Comparison of ENCODE assay signal across 7 cellular contexts in the genomic region with DNA sequence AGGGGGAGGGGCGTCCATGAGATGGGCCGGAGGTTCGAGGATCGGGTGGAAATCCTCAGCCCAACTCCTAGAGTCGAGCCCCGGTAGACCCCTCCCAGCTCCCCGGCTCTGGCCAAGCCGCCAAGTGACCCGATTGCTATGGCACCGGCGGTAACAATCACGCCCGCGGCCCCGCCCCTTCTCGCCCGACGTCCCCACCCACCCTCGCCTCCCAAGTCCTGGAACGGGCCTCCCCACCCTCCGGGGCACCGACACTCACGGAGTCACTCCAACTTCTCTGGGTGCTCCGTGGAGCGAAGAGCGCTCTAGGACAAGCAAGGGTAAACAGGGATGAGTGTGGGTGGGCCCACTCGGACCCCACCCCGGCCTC. TPM values are rescaled to one million over a fixed set of nuclear protein-coding genes. Genes with fewer than 3 reads are reported as not detected.
A peak's percentile ranks its signal among the peaks of the same experiment; 100 is the strongest.
DNase-seq lines count a peak whose midpoint lies in the region; FAIRE-seq and TF ChIP-seq lines count a peak whose summit lies in the region.

A gene (plus strand): TSS at position 204 of the 370 bp plus-strand sequence. CDS start 5,050 bp downstream, outside the sequence.

- H2BK120ac ChIP-seq in neuronal stem cell (ENCODE audit: low read depth, low read length): no peak within 1 kb of the TSS

- H3K4me1 ChIP-seq in neuronal stem cell (ENCODE audit: control insufficient read depth in 2 of 2, insufficient read depth in 1 of 2, low read depth in 1 of 2, low read length in 2 of 2): peaks cover 2 to 11% of the 10 kb centered on the region in 2 donors

- H3K4me2 ChIP-seq in neuronal stem cell (ENCODE audit: insufficient read depth, low read length, poor library complexity, severe bottlenecking): peak within 1 kb of the TSS; percentile 73

- no peaks in the 10 kb centered on the region for H3K79me1 ChIP-seq in neuronal stem cell (ENCODE audit: low read depth, low read length)

- no peak within 1 kb of the TSS for H3K27ac ChIP-seq in neuronal stem cell (replicated peaks; ENCODE audit: low read length)

- no peaks in the 10 kb centered on the region for H3K27me3 Mint-ChIP-seq in activated naive CD4-positive, alpha-beta T cell treated with anti-CD3 and anti-CD28 coated beads, Interleukin-2, amount 50 U/mL, for 24 hours

- no peak within 1 kb of the TSS for H4K8ac ChIP-seq in neuronal stem cell (ENCODE audit: low read depth, low read length)

- H3K4ac ChIP-seq in neuronal stem cell (ENCODE audit: low read length): no peak within 1 kb of the TSS

- H3K4me1 Mint-ChIP-seq in activated naive CD4-positive, alpha-beta T cell treated with anti-CD3 and anti-CD28 coated beads, Interleukin-2, amount 50 U/mL, for 24 hours: peaks cover 4% of the 10 kb centered on the region

- H2AK5ac ChIP-seq in neuronal stem cell (ENCODE audit: low read depth, low read length): no peak within 1 kb of the TSS

- H3K14ac ChIP-seq in neuronal stem cell (ENCODE audit: low read length): no peak within 1 kb of the TSS

- H3K27me3 ChIP-seq in neuronal stem cell (ENCODE audit: control insufficient read depth in 3 of 3, insufficient read depth in 3 of 3, low read depth in 1 of 3, low read length in 3 of 3): peaks cover 0 to 7% (median 0%) of the 10 kb centered on the region in 3 experiments

- DNase-seq in GM12865 (ENCODE audit: low read depth) (peak; percentile 21), NCI-H69 (lab: John Stamatoyannopoulos, UW) (peak; percentile 64), frontal cortex (ENCODE audit: low spot score in 2 of 2) (peak; percentile 61 to 85), neuronal stem cell (ENCODE audit: low spot score) (peak; percentile 46), urothelium cell line (ENCODE audit: low spot score) (peak; percentile 72), GDM1 (lab: John Stamatoyannopoulos, UW) (no peak)

- peak within 1 kb of the TSS; percentile 89 for H3K18ac ChIP-seq in neuronal stem cell (ENCODE audit: low read length)

- H3K36me3 Mint-ChIP-seq in activated naive CD4-positive, alpha-beta T cell treated with anti-CD3 and anti-CD28 coated beads, Interleukin-2, amount 50 U/mL, for 24 hours: no peaks in the 10 kb centered on the region

- H2AFZ ChIP-seq in neuronal stem cell (ENCODE audit: low read length): peak within 1 kb of the TSS; percentile 98

- no peak for FAIRE-seq in frontal cortex (lab: Jason Lieb, UNC)
- no peak for FAIRE-seq in urothelium cell line (lab: Jason Lieb, UNC)

- no peak within 1 kb of the TSS for H2BK12ac ChIP-seq in neuronal stem cell (ENCODE audit: low read length)

- peak within 1 kb of the TSS; percentile 31 for H3K23ac ChIP-seq in neuronal stem cell (ENCODE audit: low read depth, low read length, poor library complexity)

- no peak within 1 kb of the TSS for H2BK15ac ChIP-seq in neuronal stem cell (ENCODE audit: low read length)

- peak within 1 kb of the TSS; percentile 86 for H3K27ac Mint-ChIP-seq in activated naive CD4-positive, alpha-beta T cell treated with anti-CD3 and anti-CD28 coated beads, Interleukin-2, amount 50 U/mL, for 24 hours

- WGBS in neuronal stem cell (ENCODE audit: extremely low coverage in 2 of 2, insufficient read length in 2 of 2, insufficient replicate concordance in 1 of 2), 2 donors: no CpG with 5 or more reads among the region's 28 CpGs

- no peaks in the 10 kb centered on the region for H3K9me3 Mint-ChIP-seq in activated naive CD4-positive, alpha-beta T cell treated with anti-CD3 and anti-CD28 coated beads, Interleukin-2, amount 50 U/mL, for 24 hours

- H3K4me3 Mint-ChIP-seq in activated naive CD4-positive, alpha-beta T cell treated with anti-CD3 and anti-CD28 coated beads, Interleukin-2, amount 50 U/mL, for 24 hours: peak within 1 kb of the TSS; percentile 83

- no peak for TF ChIP-seq CTCF in GM12865 (IDR thresholded peaks at IDR 0.05; ENCODE audit: insufficient read depth, low read depth, low read length, missing control alignments)

- H3K4me3 ChIP-seq in GM12865 (ENCODE audit: low read depth, low read length): peak within 1 kb of the TSS; percentile 100
- H3K4me3 ChIP-seq in neuronal stem cell (ENCODE audit: low read length in 2 of 2): peak within 1 kb of the TSS; percentile 90

- H3K36me3 ChIP-seq in neuronal stem cell (replicated peaks in 1 of 2; ENCODE audit: control insufficient read depth in 2 of 2, insufficient read depth in 2 of 2, low read length in 2 of 2): no peaks in the 10 kb centered on the region

- H2BK5ac ChIP-seq in neuronal stem cell (ENCODE audit: low read length): no peak within 1 kb of the TSS

- no peaks in the 10 kb centered on the region for H3K9me3 ChIP-seq in neuronal stem cell (replicated peaks in 1 of 2; ENCODE audit: control insufficient read depth in 2 of 2, insufficient read depth in 1 of 2, low read depth in 1 of 2, low read length in 2 of 2)

- H4K91ac ChIP-seq in neuronal stem cell (ENCODE audit: low read depth, low read length, poor library complexity): no peak within 1 kb of the TSS

- H3K9ac ChIP-seq in neuronal stem cell (ENCODE audit: low read depth, low read length, poor library complexity): peak within 1 kb of the TSS; percentile 94

RNA-seq across cellular contexts. Expression of the gene that starts here (rescaled TPM):
- total RNA-seq in frontal cortex: 2.0 TPM
- polyA plus RNA-seq in neuronal stem cell (2013, experiment 1 of 2): 10.3 TPM
- 10.5 TPM for polyA plus RNA-seq in neuronal stem cell (2013, experiment 2 of 2)
